Comparison of ENCODE assay signal across 9 cellular contexts in the genomic region with DNA sequence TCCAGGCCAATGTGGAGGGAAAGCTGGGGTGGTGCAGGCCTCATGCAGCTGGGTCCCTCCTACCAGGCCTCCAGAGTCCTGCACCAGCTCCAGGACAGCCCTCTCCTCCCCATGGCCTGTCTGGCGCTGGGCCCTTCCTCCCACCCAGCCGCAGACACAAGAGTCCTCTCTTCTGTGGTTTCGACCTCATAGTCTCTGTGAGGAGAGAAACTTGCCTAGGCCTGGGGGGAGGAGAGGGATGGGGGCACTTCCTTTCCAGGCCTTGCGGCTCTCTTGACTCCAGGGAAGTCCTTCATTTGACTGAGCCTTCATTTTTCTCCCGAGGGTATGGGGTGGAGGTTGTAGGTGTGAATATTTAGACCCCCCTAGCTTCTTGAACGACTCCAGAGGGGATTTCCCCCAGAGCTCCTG. TPM values are rescaled to one million over a fixed set of nuclear protein-coding genes. Genes with fewer than 3 reads are reported as not detected.
DNase-seq lines count a peak whose midpoint lies in the region; ATAC-seq, FAIRE-seq and TF ChIP-seq lines count a peak whose summit lies in the region.
"Had no signal": no experiment of that assay in that cellular context is flagged by ENCODE, and none has a peak within 500 bp of the region (broad histone marks: within the 10 kb centered on the region; RNA-seq: fewer than 3 reads in every experiment).

No MANE protein-coding gene starts in this region.

- no peak for TF ChIP-seq POLR2A in H1 (IDR thresholded peaks at IDR 0.05; ENCODE audit: control extremely low read depth in 1 of 2, low read depth in 2 of 2, low read length in 2 of 2)

- H3K23me2 ChIP-seq in H1 (ENCODE audit: low read depth, low read length), result peaks cover 14% of the 10 kb centered on the region; the same call in 1 of the 2 replicates

- peak overlapping the region; percentile 98 for H3K27ac Mint-ChIP-seq in mesothelial cell of epicardium

- no peak overlapping the region for H3K14ac ChIP-seq in H1 (ENCODE audit: insufficient read length)

- peak overlapping the region; percentile 91 for H3K4me3 ChIP-seq in ACC112 (ENCODE audit: low read depth, low read length)
- H3K4me3 ChIP-seq in MG63, result peak overlapping the region; percentile 80
- H3K4me3 ChIP-seq in H1 (ENCODE audit: extremely low read depth in 1 of 4, insufficient read depth in 2 of 4, low read depth in 3 of 4, low read length in 4 of 4), result peak overlapping the region in 2 of 4 experiments; percentile 94 to 99; a peak in 5 of 8 replicates

- H3K4me2 ChIP-seq in H1 (ENCODE audit: insufficient read depth in 1 of 2, low read depth in 2 of 2, low read length in 2 of 2), result peak overlapping the region; percentile 73 to 98

- peak overlapping the region; percentile 88 for H3K27ac ChIP-seq in ACC112 (ENCODE audit: low read depth, low read length)
- no peak overlapping the region for H3K27ac ChIP-seq in H1 (ENCODE audit: low read depth, low read length)
- H3K27ac ChIP-seq: C4-2B had no signal

- no peak overlapping the region for H3K9ac ChIP-seq in H1 (replicated peaks in 1 of 4; ENCODE audit: extremely low read depth in 1 of 4, low read depth in 3 of 4, low read length in 3 of 4)

- H3K27me3 Mint-ChIP-seq in mesothelial cell of epicardium (ENCODE audit: low read depth), result no peaks in the 10 kb centered on the region

- peak overlapping the region; percentile 17 for H2AFZ ChIP-seq in ACC112 (ENCODE audit: low read length, unreplicated experiment)
- no peak overlapping the region for H2AFZ ChIP-seq in H1 (ENCODE audit: low read length)

- H3K9me3 ChIP-seq in MG63 (no peaks in the 10 kb centered on the region), H1 (ENCODE audit: insufficient read depth in 2 of 2, low read depth in 1 of 2, low read length in 1 of 2) (no peaks in the 10 kb centered on the region)

- peaks cover 8% of the 10 kb centered on the region for H3K79me1 ChIP-seq in H1 (ENCODE audit: low read depth, low read length)

- peaks cover 77% of the 10 kb centered on the region for H3K79me2 ChIP-seq in ACC112 (ENCODE audit: control insufficient read depth, insufficient read depth, low read length, unreplicated experiment)
- H3K79me2 ChIP-seq in H1 (ENCODE audit: control insufficient read depth in 1 of 2, insufficient read depth in 2 of 2, low read length in 2 of 2), result peaks cover 0 to 25% of the 10 kb centered on the region in 2 experiments; a peak in 1 of 4 replicates

- H2AK5ac ChIP-seq in H1 (ENCODE audit: low read depth, low read length), result peak overlapping the region; percentile 82; the same call in 1 of the 2 replicates

- no peak overlapping the region for H3K23ac ChIP-seq in H1 (ENCODE audit: insufficient read length)

- ATAC-seq in HG03565 (IDR thresholded peaks at IDR 0.05; ENCODE audit: unreplicated experiment) (no peak), GM19023 (IDR thresholded peaks at IDR 0.05; ENCODE audit: unreplicated experiment) (no peak)

- H2BK5ac ChIP-seq in H1 (ENCODE audit: low read depth, low read length), result peak overlapping the region; percentile 60; the same call in 1 of the 2 replicates

- no peak for TF ChIP-seq RAD21 in H1 (IDR thresholded peaks at IDR 0.05 in 1 of 2, conservative IDR thresholded peaks at IDR 0.05 in 1 of 2; ENCODE audit: low read depth in 2 of 2, low read length in 2 of 2)

- peaks cover 24% of the 10 kb centered on the region for H3K36me3 Mint-ChIP-seq in mesothelial cell of epicardium

- H4K5ac ChIP-seq in H1 (ENCODE audit: insufficient read length, low read depth, low read length), result no peak overlapping the region

- peak overlapping the region; percentile 55 for H3K4ac ChIP-seq in H1 (replicated peaks; ENCODE audit: insufficient read length, low read depth, low read length)

- no peaks in the 10 kb centered on the region for H3K9me3 Mint-ChIP-seq in mesothelial cell of epicardium

- peak overlapping the region; percentile 57 for H4K91ac ChIP-seq in H1 (replicated peaks; ENCODE audit: insufficient read length, low read length)

- H2BK20ac ChIP-seq in H1 (ENCODE audit: low read length), result peak overlapping the region; percentile 72; the same call in 1 of the 2 replicates

- peak overlapping the region; percentile 98 for H3K4me3 Mint-ChIP-seq in mesothelial cell of epicardium

- no peak overlapping the region; the same call in 1 of the 2 replicates for H4K8ac ChIP-seq in H1 (ENCODE audit: extremely low read depth, insufficient read depth, low read length)

- no peaks in the 10 kb centered on the region for H4K20me1 ChIP-seq in H1 (replicated peaks in 1 of 2; ENCODE audit: control insufficient read depth in 1 of 2, insufficient read depth in 2 of 2, low read length in 2 of 2)

- no peak for TF ChIP-seq CTCF in H1 (IDR thresholded peaks at IDR 0.05; ENCODE audit: control extremely low read depth in 1 of 3, insufficient read depth in 1 of 3, low read depth in 1 of 3, low read length in 3 of 3)
- TF ChIP-seq CTCF in mesothelial cell of epicardium (IDR thresholded peaks at IDR 0.05; ENCODE audit: unreplicated experiment), result no peak

- no peak overlapping the region for H3K56ac ChIP-seq in H1 (replicated peaks; ENCODE audit: insufficient read length, low read depth, low read length)

- 83% methylated on average over 5 of the region's 6 CpGs; no CpG with 5 or more reads in 1 of the 2 experiments for WGBS in H1 (ENCODE audit: extremely low coverage in 1 of 2, insufficient coverage in 1 of 2, insufficient read length in 1 of 2, insufficient replicate concordance in 2 of 2, low coverage in 1 of 2, low lambda C conversion rate in 2 of 2, missing lambda C conversion rate in 1 of 2), 2 experiments

- H3K4me1 ChIP-seq in ACC112 (ENCODE audit: control insufficient read depth, insufficient read depth, low read length, unreplicated experiment) (peaks cover 28% of the 10 kb centered on the region), H1 (replicated peaks in 1 of 4; ENCODE audit: control insufficient read depth in 3 of 4, insufficient read depth in 4 of 4, low read length in 3 of 4) (peaks cover 8 to 17% (median 14%) of the 10 kb centered on the region in 4 experiments)

- peak; percentile 28 for DNase-seq in MG63
- no peak for DNase-seq in H1 (ENCODE audit: low read depth in 1 of 2, low spot score in 2 of 2)
- DNase-seq in mesothelial cell of epicardium (ENCODE audit: low spot score in 2 of 2, unreplicated experiment in 2 of 2), result no peak
- DNase-seq in DMS153 (lab: John Stamatoyannopoulos, UW), result no peak
- no peak for DNase-seq in NOMO-1 treated with dmso at 0.1 percent for 144 hours (lab: John Stamatoyannopoulos, UW; ENCODE audit: unreplicated experiment)

- H3K27me3 ChIP-seq in ACC112 (ENCODE audit: insufficient read depth, low read length) (no peaks in the 10 kb centered on the region), MG63 (no peaks in the 10 kb centered on the region), H1 (replicated peaks in 1 of 4; ENCODE audit: control insufficient read depth in 3 of 4, extremely low read depth in 1 of 4, insufficient read depth in 3 of 4, low read length in 3 of 4) (no peaks in the 10 kb centered on the region)

- peak overlapping the region; percentile 53 for H2BK15ac ChIP-seq in H1 (ENCODE audit: low read length)

- H2BK12ac ChIP-seq in H1 (ENCODE audit: low read depth, low read length), result peak overlapping the region; percentile 77; the same call in 1 of the 2 replicates

- CTCF ChIA-PET in H1 (lab: Charles Lee; ENCODE audit: partially characterized antibody), result interaction anchor here (1.1 to 56.0 kb wide), 7 partner anchors 19 to 282 kb away, joined by 3 to 1562 read pairs (median 12); a partner anchor contains a TSS

- peaks cover 34% of the 10 kb centered on the region for H3K4me1 Mint-ChIP-seq in mesothelial cell of epicardium

- no peak for TF ChIP-seq EP300 in H1 (IDR thresholded peaks at IDR 0.05; ENCODE audit: borderline replicate concordance in 1 of 2, low read depth in 2 of 2, low read length in 2 of 2)

- FAIRE-seq in H1 (lab: Jason Lieb, UNC), result no peak

- peaks cover 4% of the 10 kb centered on the region; the same call in 1 of the 2 replicates for H3K36me3 ChIP-seq in ACC112 (ENCODE audit: insufficient read depth, low read length)
- H3K36me3 ChIP-seq in MG63, result peaks cover 51% of the 10 kb centered on the region
- peaks cover 8 to 36% (median 26%) of the 10 kb centered on the region in 4 experiments; a peak in 7 of 8 replicates for H3K36me3 ChIP-seq in H1 (ENCODE audit: control insufficient read depth in 2 of 4, insufficient read depth in 4 of 4, low read length in 3 of 4)

- POLR2A ChIA-PET in H1 (lab: Charles Lee; ENCODE audit: partially characterized antibody), result interaction anchor here (1.1 to 16.3 kb wide), 13 partner anchors 10 to 91 kb away, joined by 3 to 203 read pairs (median 5); a partner anchor contains a TSS

- no peak overlapping the region for H2BK120ac ChIP-seq in H1 (replicated peaks; ENCODE audit: low read depth, low read length)

- H3K18ac ChIP-seq in H1 (ENCODE audit: extremely low read depth, low read length), result peak overlapping the region; percentile 87

RNA-seq across cellular contexts. Expression of a gene that starts 2.3 kb away (rescaled TPM):
- 85.2 and 124 TPM in 2 replicates for total RNA-seq in MG63 (2014; rRNA removed; shearing (Covaris generic); ENCODE audit: low replicate concordance)
- total RNA-seq in H1 (2021; fragmentation: NEBNext Ultra II Directional; extraction: Animal tissue kit (Norgen Biotek cat#: 25700)), result 83.1 and 86.8 TPM in 2 replicates
- 58.2 and 81.6 TPM in 2 replicates for polyA plus RNA-seq in H1 (2011; rRNA removed)
- polyA plus RNA-seq in H1 (2011; cell fraction: cytosol; rRNA removed), result 61.6 TPM
- 147 TPM for polyA plus RNA-seq in H1 (2011; cell fraction: nucleus; rRNA removed)
- 54.3 to 67.5 TPM (median 63.3 TPM) in 4 replicates for polyA plus RNA-seq in H1 (2012, experiment 1 of 2)
- polyA plus RNA-seq in H1 (2012, experiment 2 of 2), result 60.0 TPM
- 277 TPM for polyA plus RNA-seq in H1 (2013, experiment 1 of 2)
- polyA plus RNA-seq in H1 (2013, experiment 2 of 2), result 290 TPM
- 46.1 and 61.0 TPM in 2 replicates for polyA minus RNA-seq in H1 (2011; rRNA and poly(A)+ RNA removed)
- 28.2 TPM for polyA minus RNA-seq in H1 (2011; cell fraction: cytosol; rRNA and poly(A)+ RNA removed)
- polyA minus RNA-seq in H1 (2011; cell fraction: nucleus; rRNA and poly(A)+ RNA removed), result 24.5 TPM
- total RNA-seq in mesothelial cell of epicardium, result 302 to 306 TPM (median 304 TPM) in 3 replicates

RNA-seq across cellular contexts. Expression of a gene that starts 8.9 kb away (rescaled TPM):
- total RNA-seq in MG63 (2014; rRNA removed; shearing (Covaris generic); ENCODE audit: low replicate concordance), result 22.1 and 92.8 TPM in 2 replicates
- total RNA-seq in H1 (2021; fragmentation: NEBNext Ultra II Directional; extraction: Animal tissue kit (Norgen Biotek cat#: 25700)), result 172 and 176 TPM in 2 replicates
- 70.5 and 109 TPM in 2 replicates for polyA plus RNA-seq in H1 (2011; rRNA removed)
- polyA plus RNA-seq in H1 (2011; cell fraction: cytosol; rRNA removed), result 108 TPM
- 74.0 TPM for polyA plus RNA-seq in H1 (2011; cell fraction: nucleus; rRNA removed)
- polyA plus RNA-seq in H1 (2012, experiment 1 of 2), result 186 to 208 TPM (median 197 TPM) in 4 replicates
- 516 TPM for polyA plus RNA-seq in H1 (2012, experiment 2 of 2)
- 328 TPM for polyA plus RNA-seq in H1 (2013, experiment 1 of 2)
- polyA plus RNA-seq in H1 (2013, experiment 2 of 2), result 334 TPM
- 9.8 and 12.4 TPM in 2 replicates for polyA minus RNA-seq in H1 (2011; rRNA and poly(A)+ RNA removed)
- 41.0 TPM for polyA minus RNA-seq in H1 (2011; cell fraction: cytosol; rRNA and poly(A)+ RNA removed)
- polyA minus RNA-seq in H1 (2011; cell fraction: nucleus; rRNA and poly(A)+ RNA removed), result 34.9 TPM
- total RNA-seq in mesothelial cell of epicardium, result 67.4 to 77.0 TPM (median 74.4 TPM) in 3 replicates

RNA-seq across cellular contexts. Expression of a gene that starts 23.4 kb away (rescaled TPM):
- 4.0 TPM in 1 of 2 replicates, not detected in the other for total RNA-seq in MG63 (2014; rRNA removed; shearing (Covaris generic); ENCODE audit: low replicate concordance)
- total RNA-seq in H1 (2021; fragmentation: NEBNext Ultra II Directional; extraction: Animal tissue kit (Norgen Biotek cat#: 25700)), result 5.8 and 6.3 TPM in 2 replicates
- 14.9 and 15.0 TPM in 2 replicates for polyA plus RNA-seq in H1 (2011; rRNA removed)
- 10.3 TPM for polyA plus RNA-seq in H1 (2011; cell fraction: cytosol; rRNA removed)
- polyA plus RNA-seq in H1 (2011; cell fraction: nucleus; rRNA removed), result 8.1 TPM
- 5.0 to 6.8 TPM (median 5.6 TPM) in 4 replicates for polyA plus RNA-seq in H1 (2012, experiment 1 of 2)
- 4.1 TPM for polyA plus RNA-seq in H1 (2012, experiment 2 of 2)
- 7.1 TPM for polyA plus RNA-seq in H1 (2013, experiment 1 of 2)
- 7.1 TPM for polyA plus RNA-seq in H1 (2013, experiment 2 of 2)
- polyA minus RNA-seq in H1 (2011; rRNA and poly(A)+ RNA removed), result 11.7 and 13.5 TPM in 2 replicates
- 3.2 TPM for polyA minus RNA-seq in H1 (2011; cell fraction: cytosol; rRNA and poly(A)+ RNA removed)
- polyA minus RNA-seq in H1 (2011; cell fraction: nucleus; rRNA and poly(A)+ RNA removed), result 5.0 TPM
- total RNA-seq in mesothelial cell of epicardium, result 8.3 to 9.8 TPM (median 8.9 TPM) in 3 replicates

RNA-seq across cellular contexts. Expression of a gene that starts 32.9 kb away (rescaled TPM):
- 6.4 and 21.9 TPM in 2 replicates for total RNA-seq in MG63 (2014; rRNA removed; shearing (Covaris generic); ENCODE audit: low replicate concordance)
- 15.6 and 15.7 TPM in 2 replicates for total RNA-seq in H1 (2021; fragmentation: NEBNext Ultra II Directional; extraction: Animal tissue kit (Norgen Biotek cat#: 25700))
- 12.4 and 22.8 TPM in 2 replicates for polyA plus RNA-seq in H1 (2011; rRNA removed)
- 10.6 TPM for polyA plus RNA-seq in H1 (2011; cell fraction: cytosol; rRNA removed)
- polyA plus RNA-seq in H1 (2011; cell fraction: nucleus; rRNA removed), result 21.0 TPM
- 10.6 to 17.3 TPM (median 14.7 TPM) in 4 replicates for polyA plus RNA-seq in H1 (2012, experiment 1 of 2)
- polyA plus RNA-seq in H1 (2012, experiment 2 of 2), result 13.0 TPM
- polyA plus RNA-seq in H1 (2013, experiment 1 of 2), result 15.4 TPM
- polyA plus RNA-seq in H1 (2013, experiment 2 of 2), result 15.6 TPM
- 21.1 and 22.8 TPM in 2 replicates for polyA minus RNA-seq in H1 (2011; rRNA and poly(A)+ RNA removed)
- 13.1 TPM for polyA minus RNA-seq in H1 (2011; cell fraction: cytosol; rRNA and poly(A)+ RNA removed)
- polyA minus RNA-seq in H1 (2011; cell fraction: nucleus; rRNA and poly(A)+ RNA removed), result 11.9 TPM
- 38.6 to 40.4 TPM (median 39.8 TPM) in 3 replicates for total RNA-seq in mesothelial cell of epicardium

RNA-seq across cellular contexts. Expression of a gene that starts 44.4 kb away (rescaled TPM):
- total RNA-seq in MG63 (2014; rRNA removed; shearing (Covaris generic); ENCODE audit: low replicate concordance), result not detected in 2 replicates
- total RNA-seq in H1 (2021; fragmentation: NEBNext Ultra II Directional; extraction: Animal tissue kit (Norgen Biotek cat#: 25700)), result 1.1 and 1.3 TPM in 2 replicates
- polyA plus RNA-seq in H1 (2011; rRNA removed), result 0.78 and 1.00 TPM in 2 replicates
- polyA plus RNA-seq in H1 (2011; cell fraction: cytosol; rRNA removed), result 1.4 TPM
- polyA plus RNA-seq in H1 (2011; cell fraction: nucleus; rRNA removed), result 2.2 TPM
- polyA plus RNA-seq in H1 (2012, experiment 1 of 2), result 0.96 to 1.6 TPM (median 1.2 TPM) in 4 replicates
- polyA plus RNA-seq in H1 (2012, experiment 2 of 2), result 1.3 TPM
- polyA plus RNA-seq in H1 (2013, experiment 1 of 2), result 1.5 TPM
- 1.4 TPM for polyA plus RNA-seq in H1 (2013, experiment 2 of 2)
- 0.34 and 0.73 TPM in 2 replicates for polyA minus RNA-seq in H1 (2011; rRNA and poly(A)+ RNA removed)
- polyA minus RNA-seq in H1 (2011; cell fraction: cytosol; rRNA and poly(A)+ RNA removed), result not detected
- 1.8 TPM for polyA minus RNA-seq in H1 (2011; cell fraction: nucleus; rRNA and poly(A)+ RNA removed)
- 2.6 to 3.0 TPM (median 3.0 TPM) in 3 replicates for total RNA-seq in mesothelial cell of epicardium
